14 cellular contexts compared by ENCODE assay signal in the genomic region with DNA sequence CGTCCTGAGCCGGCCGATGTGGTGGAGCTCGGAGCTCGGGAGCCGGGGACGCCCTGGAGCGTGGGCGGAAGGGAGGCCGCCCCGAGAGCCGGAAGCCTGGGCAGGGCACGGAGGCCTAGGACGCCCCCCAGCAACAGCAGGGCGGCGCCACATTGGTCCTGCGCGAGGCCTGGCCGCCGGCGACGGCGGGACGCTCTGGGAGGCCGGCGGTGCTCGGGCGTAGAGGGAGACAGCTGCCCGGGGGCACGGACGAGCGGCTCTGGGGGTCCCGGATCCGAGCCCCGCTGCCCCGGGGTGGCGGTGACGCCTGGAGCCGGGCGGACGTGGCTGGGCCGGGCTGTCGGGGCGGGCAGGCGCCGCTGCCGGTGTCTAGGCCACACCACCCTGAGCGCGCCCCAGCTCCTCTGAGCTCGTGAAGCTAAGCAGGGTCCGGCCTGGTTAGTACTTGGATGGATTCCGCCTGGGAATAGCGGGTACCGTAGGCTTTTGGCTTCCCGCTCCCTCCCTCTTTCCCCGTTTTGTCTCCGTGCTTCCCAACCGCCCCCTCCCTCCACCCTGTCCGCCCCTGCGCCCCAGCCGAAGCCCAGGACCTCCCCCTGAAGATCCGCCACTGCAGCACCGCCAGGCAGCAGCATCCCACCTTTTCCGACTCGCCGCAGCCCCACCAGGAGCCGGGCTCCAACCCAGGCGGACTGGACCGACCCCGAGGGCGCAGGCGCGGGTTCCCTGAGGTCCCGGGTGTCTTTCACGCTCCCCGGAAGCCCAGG. TPM values are rescaled to one million over a fixed set of nuclear protein-coding genes. Genes with fewer than 3 reads are reported as not detected.
DNase-seq lines count a peak whose midpoint lies in the region; ATAC-seq and TF ChIP-seq lines count a peak whose summit lies in the region.
"Had no signal": no experiment of that assay in that cellular context is flagged by ENCODE, and none has a peak within 500 bp of the region (broad histone marks: within the 10 kb centered on the region; RNA-seq: fewer than 3 reads in every experiment).

No MANE protein-coding gene starts in this region.

- no peak overlapping the region for H3K27ac Mint-ChIP-seq in MCF 10A (ENCODE audit: low read depth, unreplicated experiment)
- H3K27ac Mint-ChIP-seq in activated B cell treated with CpG ODN at 0.5 μM for 24 hours: no peak overlapping the region
- H3K27ac Mint-ChIP-seq: CD14-positive monocyte, memory B cell had no signal

- POLR2A ChIA-PET in MCF 10A (lab: Yijun Ruan, JAX): no interaction called here
- POLR2A ChIA-PET in activated B cell treated with CpG ODN at 0.5 μM for 24 hours (lab: Charles Lee): no interaction called here

- no TSS peak for BruUV-seq in MCF 10A (replicated peaks; lab: Mats Ljungman, UMichigan)

- intact Hi-C loops in breast epithelium (cut with DNase I; ENCODE audit: low total_unique reads): no loop called here
- intact Hi-C loops in MCF 10A (cut with micrococcal nuclease): no loop called here
- intact Hi-C loops in activated B cell treated with CpG ODN at 0.5 μM for 24 hours (cut with micrococcal nuclease): no loop called here

- DNase-seq in breast epithelium (ENCODE audit: low spot score in 2 of 2) (no peak), MCF 10A (ENCODE audit: unreplicated experiment) (no peak), activated B cell treated with CpG ODN at 0.5 μM for 24 hours (no peak), iPS-NIHi11 (ENCODE audit: low spot score) (peak; percentile 60), NCI-H2107 (lab: John Stamatoyannopoulos, UW) (no peak), NCI-H748 treated with DMSO at 0.1 percent for 48 hours (lab: John Stamatoyannopoulos, UW) (no peak)
- no peak for DNase-seq in activated effector memory CD4-positive, alpha-beta T cell treated with anti-CD3 and anti-CD28 coated beads, Interleukin-2, amount 50 U/mL, for 16 hours
- DNase-seq: activated effector memory CD4-positive, alpha-beta T cell treated with Interleukin-2 at 50 U/mL for 16 hours; NCI-H526 treated with DMSO at 0.1 percent for 48 hours; stimulated activated CD8-positive, alpha-beta memory T cell treated with anti-CD3 and anti-CD28 coated beads, Interleukin-4, amount 100 ng/mL, for 48 hours had no signal

- H3K9me3 Mint-ChIP-seq in MCF 10A (ENCODE audit: unreplicated experiment) (peaks cover 24% of the 10 kb centered on the region), activated B cell treated with CpG ODN at 0.5 μM for 24 hours (peaks cover 6% of the 10 kb centered on the region)

- peaks cover 2 to 63% of the 10 kb centered on the region in 2 donors for H3K27me3 ChIP-seq in breast epithelium

- 8% methylated on average over 75 of the region's 76 CpGs for WGBS in urinary bladder

- no peaks in the 10 kb centered on the region for H3K4me1 ChIP-seq in breast epithelium
- no peaks in the 10 kb centered on the region for H3K4me1 ChIP-seq in urinary bladder (ENCODE audit: insufficient read depth)

- TF ChIP-seq CTCF in breast epithelium (IDR thresholded peaks at IDR 0.05) (no peak), MCF 10A (IDR thresholded peaks at IDR 0.05; ENCODE audit: unreplicated experiment) (no peak), activated B cell treated with CpG ODN at 0.5 μM for 24 hours (IDR thresholded peaks at IDR 0.05) (no peak)

- no peak for TF ChIP-seq POLR2A in breast epithelium (IDR thresholded peaks at IDR 0.05)

- H3K9me3 ChIP-seq in breast epithelium: no peaks in the 10 kb centered on the region

- H3K4me3 ChIP-seq in breast epithelium: peak overlapping the region in 2 of 3 donors; percentile 20 to 60
- peak overlapping the region; percentile 28 for H3K4me3 ChIP-seq in urinary bladder (ENCODE audit: low read depth, low read length)

- no peaks in the 10 kb centered on the region for H3K36me3 ChIP-seq in breast epithelium
- H3K36me3 ChIP-seq in urinary bladder (ENCODE audit: insufficient read depth): no peaks in the 10 kb centered on the region

- H3K27me3 Mint-ChIP-seq in MCF 10A (ENCODE audit: insufficient read depth, unreplicated experiment) (peaks cover 9% of the 10 kb centered on the region), activated B cell treated with CpG ODN at 0.5 μM for 24 hours (peaks cover 48% of the 10 kb centered on the region)

- no peaks in the 10 kb centered on the region for H3K36me3 Mint-ChIP-seq in MCF 10A (ENCODE audit: insufficient read depth, unreplicated experiment)
- H3K36me3 Mint-ChIP-seq in activated B cell treated with CpG ODN at 0.5 μM for 24 hours (ENCODE audit: low read depth): no peaks in the 10 kb centered on the region

- H3K4me1 Mint-ChIP-seq in MCF 10A (ENCODE audit: insufficient read depth, unreplicated experiment) (peaks cover 6% of the 10 kb centered on the region), activated B cell treated with CpG ODN at 0.5 μM for 24 hours (peaks cover 9% of the 10 kb centered on the region)

- CTCF ChIA-PET in MCF 10A (lab: Yijun Ruan, JAX) (no interaction called here), activated B cell treated with CpG ODN at 0.5 μM for 24 hours (lab: Charles Lee) (no interaction called here)

- H3K4me3 Mint-ChIP-seq in MCF 10A (ENCODE audit: unreplicated experiment) (no peak overlapping the region), activated B cell treated with CpG ODN at 0.5 μM for 24 hours (peak overlapping the region; percentile 24)

- no peak for ATAC-seq in activated B cell treated with CpG ODN at 0.5 μM for 24 hours (ENCODE audit: low read depth)
- ATAC-seq: HCT116 had no signal

- H3K27ac ChIP-seq in breast epithelium (no peak overlapping the region), urinary bladder (ENCODE audit: low read depth) (no peak overlapping the region)

RNA-seq across cellular contexts. Expression of a gene that starts 12.1 kb away (rescaled TPM):
- not detected for total RNA-seq in breast epithelium
- total RNA-seq in MCF 10A (2022): not detected in 2 replicates
- total RNA-seq in activated B cell treated with CpG ODN at 0.5 μM for 24 hours: not detected in 2 replicates
- total RNA-seq in urinary bladder: not detected
- polyA plus RNA-seq in urinary bladder: not detected
- polyA plus RNA-seq: CD14-positive monocyte had no signal

RNA-seq across cellular contexts. Expression of a gene that starts 49.3 kb away (rescaled TPM):
- not detected for total RNA-seq in breast epithelium
- total RNA-seq in MCF 10A (2022): not detected in 2 replicates
- not detected in 2 replicates for total RNA-seq in activated B cell treated with CpG ODN at 0.5 μM for 24 hours
- total RNA-seq in urinary bladder: not detected
- not detected for polyA plus RNA-seq in urinary bladder
- polyA plus RNA-seq: CD14-positive monocyte had no signal
